ENCODE assay signal across 14 cellular contexts in genomic region chr5:67013719-67014118, GRCh38.
DNase-seq lines count a peak whose midpoint lies in the region; ATAC-seq and TF ChIP-seq lines count a peak whose summit lies in the region.
"Had no signal": no experiment of that assay in that cellular context is flagged by ENCODE, and none has a peak within 500 bp of the region (broad histone marks: within the 10 kb centered on the region; RNA-seq: fewer than 3 reads in every experiment).

No MANE protein-coding gene starts in this region.

- H3K9me3 ChIP-seq in heart right ventricle, result no peaks in the 10 kb centered on the region
- H3K9me3 ChIP-seq in suprapubic skin, result no peaks in the 10 kb centered on the region
- H3K9me3 ChIP-seq: MG63 had no signal

- no peak for DNase-seq in heart right ventricle
- no peak for DNase-seq in Right ventricle myocardium inferior (ENCODE audit: missing footprints)
- no peak for DNase-seq in coronary artery (ENCODE audit: low spot score)
- peak; percentile 32 to 49 for DNase-seq in lung microvascular endothelial cell (ENCODE audit: low read depth in 2 of 2)
- DNase-seq in suprapubic skin (ENCODE audit: low spot score in 2 of 2), result no peak
- DNase-seq in NCI-H526 treated with DMSO at 0.1 percent for 48 hours (lab: John Stamatoyannopoulos, UW), result no peak
- DNase-seq in SW480 (ENCODE audit: low spot score), result no peak
- DNase-seq in Calu3, result no peak
- DNase-seq: C1 segment of cervical spinal cord, HFFc6, KG1, MG63, NCI-H1694 treated with DMSO at 0.1 percent for 48 hours, NCI-H510A treated with DMSO at 0.1 percent for 48 hours had no signal

- no peaks in the 10 kb centered on the region for H3K27me3 Mint-ChIP-seq in Calu3 (ENCODE audit: unreplicated experiment)

- TF ChIP-seq CTCF in heart right ventricle (IDR thresholded peaks at IDR 0.05), result no peak
- TF ChIP-seq CTCF in coronary artery (IDR thresholded peaks at IDR 0.05), result no peak
- TF ChIP-seq CTCF in suprapubic skin (IDR thresholded peaks at IDR 0.05), result no peak
- no peak for TF ChIP-seq CTCF in Calu3 (IDR thresholded peaks at IDR 0.05; ENCODE audit: unreplicated experiment)

- WGBS in heart right ventricle, 2 donors, result 47% methylated on average over 1 of the region's 1 CpG
- 63% methylated on average over 1 of the region's 1 CpG for WGBS in suprapubic skin

- intact Hi-C loops in heart right ventricle (cut with DNase I) (loop anchor here in 1 of 10 donors (2.0 to 5.0 kb wide), 2 partner anchors 17 to 39 kb away; no protein-coding TSS in a partner anchor), Right ventricle myocardium inferior (cut with DNase I) (no loop called here), Calu3 (cut with micrococcal nuclease; ENCODE audit: unreplicated experiment) (loop anchor here (5.0 kb wide), 1 partner anchor 74 kb away; no protein-coding TSS in a partner anchor)

- H3K4me1 ChIP-seq in heart right ventricle (peaks cover 11 to 86% (median 65%) of the 10 kb centered on the region in 9 donors), suprapubic skin (peaks cover 57% of the 10 kb centered on the region)

- ATAC-seq in heart right ventricle (no peak), Right ventricle myocardium inferior (no peak)

- no peak for TF ChIP-seq POLR2A in suprapubic skin (IDR thresholded peaks at IDR 0.05)

- CTCF ChIA-PET in Calu3 (lab: Charles Lee), result interaction anchor here (0.6 to 0.7 kb wide), 5 partner anchors 19 to 210 kb away, joined by 3 to 8 read pairs (median 3); no protein-coding TSS in a partner anchor

- no peaks in the 10 kb centered on the region for H3K36me3 ChIP-seq in heart right ventricle
- no peaks in the 10 kb centered on the region for H3K36me3 ChIP-seq in suprapubic skin
- H3K36me3 ChIP-seq: MG63 had no signal

- TF ChIP-seq EP300 in suprapubic skin (IDR thresholded peaks at IDR 0.05), result no peak

- H3K27ac ChIP-seq in heart right ventricle (peak overlapping the region in 6 of 10 donors; percentile 36 to 85 (median 78)), coronary artery (peak overlapping the region; percentile 62 to 84), suprapubic skin (peak overlapping the region; percentile 77)

- H3K27me3 ChIP-seq in heart right ventricle (no peaks in the 10 kb centered on the region), suprapubic skin (no peaks in the 10 kb centered on the region)
- H3K27me3 ChIP-seq: MG63 had no signal

- BruUV-seq in Calu3 (replicated peaks; lab: Mats Ljungman, UMichigan), result no TSS peak

- no peak overlapping the region for H3K4me3 ChIP-seq in heart right ventricle
- H3K4me3 ChIP-seq in coronary artery, result no peak overlapping the region
- no peak overlapping the region for H3K4me3 ChIP-seq in suprapubic skin
- H3K4me3 ChIP-seq: MG63 had no signal

- H3K4me3 Mint-ChIP-seq in Calu3 (ENCODE audit: low read depth, unreplicated experiment), result no peak overlapping the region
- H3K4me3 Mint-ChIP-seq: HFFc6 had no signal

- H3K9me3 Mint-ChIP-seq in Calu3 (ENCODE audit: low read depth, unreplicated experiment), result no peaks in the 10 kb centered on the region
- H3K9me3 Mint-ChIP-seq: HFFc6 had no signal

- H3K27ac Mint-ChIP-seq in Calu3 (ENCODE audit: unreplicated experiment), result no peak overlapping the region
- H3K27ac Mint-ChIP-seq: HFFc6 had no signal

- H3K36me3 Mint-ChIP-seq in Calu3 (ENCODE audit: insufficient read depth, unreplicated experiment), result no peaks in the 10 kb centered on the region

- H3K4me1 Mint-ChIP-seq in Calu3 (ENCODE audit: low read depth, unreplicated experiment), result peaks cover 49% of the 10 kb centered on the region

Comparison
In these comparisons a context has a peak if more than half of its experiments do, and no peak if none do; other contexts are left out.
1. DNase-seq: peak in lung microvascular endothelial cell (2 of 2); none in heart right ventricle (0 of 2), Right ventricle myocardium inferior (single experiment), coronary artery (single experiment), suprapubic skin (0 of 2), NCI-H526 treated with DMSO at 0.1 percent for 48 hours (single experiment), SW480 (single experiment) and Calu3 (single experiment).
2. Peak in every context shown above with its lines, with median percentiles within 50 percentile points of each other: H3K27ac ChIP-seq.